Comparison of ENCODE assay signal across 16 cellular contexts in genomic region chr5:127343866-127344265, GRCh38. TPM values are rescaled to one million over a fixed set of nuclear protein-coding genes. Genes with fewer than 3 reads are reported as not detected.
DNase-seq lines count a peak whose midpoint lies in the region; ATAC-seq and TF ChIP-seq lines count a peak whose summit lies in the region.
"Had no signal": no experiment of that assay in that cellular context is flagged by ENCODE, and none has a peak within 500 bp of the region (broad histone marks: within the 10 kb centered on the region; RNA-seq: fewer than 3 reads in every experiment).

No MANE protein-coding gene starts in this region.

- WGBS in prostate gland = 54% methylated on average over 1 of the region's 1 CpG

- no peaks in the 10 kb centered on the region for H3K9me2 ChIP-seq in GM23338 (ENCODE audit: insufficient read depth)

- H3F3A ChIP-seq in GM23338 (replicated peaks; ENCODE audit: low read depth) = no peaks in the 10 kb centered on the region

- no peak for TF ChIP-seq POLR2A in prostate gland (IDR thresholded peaks at IDR 0.05)

- TF ChIP-seq CTCF in GM23338 (conservative IDR thresholded peaks at IDR 0.05; ENCODE audit: low read depth in 2 of 2) (no peak), dorsolateral prefrontal cortex (IDR thresholded peaks at IDR 0.05 in 54 of 56, conservative IDR thresholded peaks at IDR 0.05 in 2 of 56; ENCODE audit: low read depth in 1 of 56, partially characterized antibody in 56 of 56) (no peak), prostate gland (IDR thresholded peaks at IDR 0.05) (no peak)

- no peak overlapping the region for H3K4me3 Mint-ChIP-seq in GM23338
- no peak overlapping the region for H3K4me3 Mint-ChIP-seq in activated naive CD8-positive, alpha-beta T cell treated with anti-CD3 and anti-CD28 coated beads, Interleukin-2, amount 50 U/mL, for 24 hours
- H3K4me3 Mint-ChIP-seq in stimulated activated naive CD8-positive, alpha-beta T cell treated with anti-CD3 and anti-CD28 coated beads, Interleukin-15, amount 100 ng/mL, for 72 hours = no peak overlapping the region
- H3K4me3 Mint-ChIP-seq: CD4-positive, CD25-positive, alpha-beta regulatory T cell; CD8-positive, alpha-beta memory T cell had no signal

- peaks cover 2% of the 10 kb centered on the region for H3K27me3 Mint-ChIP-seq in GM23338 (ENCODE audit: insufficient read depth, low read depth, poor library complexity)
- peaks cover 6% of the 10 kb centered on the region for H3K27me3 Mint-ChIP-seq in activated naive CD8-positive, alpha-beta T cell treated with anti-CD3 and anti-CD28 coated beads, Interleukin-2, amount 50 U/mL, for 24 hours
- peaks cover 15% of the 10 kb centered on the region for H3K27me3 Mint-ChIP-seq in stimulated activated naive CD8-positive, alpha-beta T cell treated with anti-CD3 and anti-CD28 coated beads, Interleukin-15, amount 100 ng/mL, for 72 hours

- no peak for DNase-seq in GM23338 (ENCODE audit: low spot score)
- peak; percentile 37 for DNase-seq in MV-4-11 (lab: John Stamatoyannopoulos, UW)
- no peak for DNase-seq in dorsolateral prefrontal cortex
- no peak for DNase-seq in activated naive CD8-positive, alpha-beta T cell treated with anti-CD3 and anti-CD28 coated beads, Interleukin-2, amount 50 U/mL, for 24 hours
- no peak for DNase-seq in stimulated activated naive CD8-positive, alpha-beta T cell treated with anti-CD3 and anti-CD28 coated beads, Interleukin-15, amount 100 ng/mL, for 72 hours
- no peak for DNase-seq in prostate gland (ENCODE audit: low spot score)
- DNase-seq: ACHN; BE2C; C1 segment of cervical spinal cord; Caco-2; CD4-positive, CD25-positive, alpha-beta regulatory T cell; CD8-positive, alpha-beta memory T cell; GM23248; HCEC 1CT; IMR-90 had no signal

- H3K36me3 Mint-ChIP-seq in GM23338 (ENCODE audit: low read depth) = peaks cover 55% of the 10 kb centered on the region
- no peaks in the 10 kb centered on the region for H3K36me3 Mint-ChIP-seq in activated naive CD8-positive, alpha-beta T cell treated with anti-CD3 and anti-CD28 coated beads, Interleukin-2, amount 50 U/mL, for 24 hours (ENCODE audit: low read depth)
- H3K36me3 Mint-ChIP-seq: CD4-positive, CD25-positive, alpha-beta regulatory T cell; CD8-positive, alpha-beta memory T cell had no signal

- H4K20me1 ChIP-seq in GM23338 (replicated peaks; ENCODE audit: insufficient read depth) = no peaks in the 10 kb centered on the region

- H3K27ac ChIP-seq in GM23338 (ENCODE audit: low read depth) = no peak overlapping the region
- H3K27ac ChIP-seq in dorsolateral prefrontal cortex = peak overlapping the region in 31 of 59 donors; percentile 2 to 73 (median 48)
- no peak overlapping the region for H3K27ac ChIP-seq in prostate gland
- H3K27ac ChIP-seq: GM23248, HL-60 had no signal

- H3K27me3 ChIP-seq in GM23338 (ENCODE audit: insufficient read depth) = no peaks in the 10 kb centered on the region
- H3K27me3 ChIP-seq in dorsolateral prefrontal cortex = no peaks in the 10 kb centered on the region
- H3K27me3 ChIP-seq in prostate gland (replicated peaks; ENCODE audit: insufficient read depth) = no peaks in the 10 kb centered on the region

- H3K36me3 ChIP-seq in GM23338 (ENCODE audit: insufficient read depth) (peaks cover 4% of the 10 kb centered on the region; the same call in 1 of the 2 replicates), prostate gland (no peaks in the 10 kb centered on the region)
- H3K36me3 ChIP-seq: BE2C had no signal

- H3K9me3 Mint-ChIP-seq in GM23338 = no peaks in the 10 kb centered on the region; the same call in 2 of the 3 replicates
- no peaks in the 10 kb centered on the region for H3K9me3 Mint-ChIP-seq in activated naive CD8-positive, alpha-beta T cell treated with anti-CD3 and anti-CD28 coated beads, Interleukin-2, amount 50 U/mL, for 24 hours
- H3K9me3 Mint-ChIP-seq in stimulated activated naive CD8-positive, alpha-beta T cell treated with anti-CD3 and anti-CD28 coated beads, Interleukin-15, amount 100 ng/mL, for 72 hours = no peaks in the 10 kb centered on the region
- H3K9me3 Mint-ChIP-seq: CD8-positive, alpha-beta memory T cell had no signal

- H3K4me1 Mint-ChIP-seq in GM23338 = peaks cover 38% of the 10 kb centered on the region
- no peaks in the 10 kb centered on the region for H3K4me1 Mint-ChIP-seq in activated naive CD8-positive, alpha-beta T cell treated with anti-CD3 and anti-CD28 coated beads, Interleukin-2, amount 50 U/mL, for 24 hours
- H3K4me1 Mint-ChIP-seq in stimulated activated naive CD8-positive, alpha-beta T cell treated with anti-CD3 and anti-CD28 coated beads, Interleukin-15, amount 100 ng/mL, for 72 hours = no peaks in the 10 kb centered on the region
- H3K4me1 Mint-ChIP-seq: CD4-positive, CD25-positive, alpha-beta regulatory T cell; CD8-positive, alpha-beta memory T cell had no signal

- H3K4me3 ChIP-seq in GM23338 (no peak overlapping the region), dorsolateral prefrontal cortex (no peak overlapping the region), prostate gland (no peak overlapping the region)
- H3K4me3 ChIP-seq: GM23248 had no signal

- intact Hi-C loops in dorsolateral prefrontal cortex (cut with DNase I) = no loop called here
- intact Hi-C loops in prostate gland (cut with DNase I) = no loop called here

- H3K4me2 ChIP-seq in GM23338 = no peak overlapping the region

- no peaks in the 10 kb centered on the region for H3K79me2 ChIP-seq in GM23338 (replicated peaks; ENCODE audit: insufficient read depth)

- H3K4me1 ChIP-seq in GM23338 (ENCODE audit: insufficient read depth) = peaks cover 24% of the 10 kb centered on the region
- H3K4me1 ChIP-seq in prostate gland (replicated peaks) = no peaks in the 10 kb centered on the region
- H3K4me1 ChIP-seq: BE2C, Caco-2 had no signal

- no peak for ATAC-seq in GM23338
- no peak for ATAC-seq in activated naive CD8-positive, alpha-beta T cell treated with anti-CD3 and anti-CD28 coated beads, Interleukin-2, amount 50 U/mL, for 24 hours
- no peak for ATAC-seq in stimulated activated naive CD8-positive, alpha-beta T cell treated with anti-CD3 and anti-CD28 coated beads, Interleukin-15, amount 100 ng/mL, for 72 hours

- H2AFZ ChIP-seq in GM23338 = no peak overlapping the region
- H2AFZ ChIP-seq: GM23248 had no signal

- peak overlapping the region; percentile 36; the same call in 1 of the 2 replicates for H3K27ac Mint-ChIP-seq in GM23338
- H3K27ac Mint-ChIP-seq in activated naive CD8-positive, alpha-beta T cell treated with anti-CD3 and anti-CD28 coated beads, Interleukin-2, amount 50 U/mL, for 24 hours = no peak overlapping the region
- no peak overlapping the region for H3K27ac Mint-ChIP-seq in stimulated activated naive CD8-positive, alpha-beta T cell treated with anti-CD3 and anti-CD28 coated beads, Interleukin-15, amount 100 ng/mL, for 72 hours
- H3K27ac Mint-ChIP-seq: CD4-positive, CD25-positive, alpha-beta regulatory T cell; CD8-positive, alpha-beta memory T cell had no signal

- no peaks in the 10 kb centered on the region for H3K9me3 ChIP-seq in prostate gland
- H3K9me3 ChIP-seq: BE2C, Caco-2 had no signal

TF ChIP-seq in GM23338, 12 proteins besides CTCF, POLR2A, EP300 and RAD21 (continues in another document):
- TF ChIP-seq EZH2 (IDR thresholded peaks at IDR 0.05; ENCODE audit: low read depth, unreplicated experiment) (no peak), CREB1 (CRISPR knock-in tag; IDR thresholded peaks at IDR 0.05; ENCODE audit: low read depth) (no peak), ZNF331 (CRISPR knock-in tag; IDR thresholded peaks at IDR 0.05; ENCODE audit: low read depth) (no peak), EZH2phosphoT487 (IDR thresholded peaks at IDR 0.05; ENCODE audit: unreplicated experiment) (no peak), POLR2AphosphoS5 (IDR thresholded peaks at IDR 0.05; ENCODE audit: low read depth) (no peak), NANOG (IDR thresholded peaks at IDR 0.05; ENCODE audit: borderline replicate concordance) (no peak)

RNA-seq across cellular contexts. Expression of gene MEGF10, which starts 53.3 kb away (rescaled TPM):
- 28.3 and 45.1 TPM in 2 replicates for total RNA-seq in GM23338 (2014; rRNA removed; shearing (Covaris generic))
- 3.7 and 4.5 TPM in 2 replicates for polyA plus RNA-seq in GM23338 (2016; fragmentation: Nextera tagmentation; extraction: Ambion mirVana)
- total RNA-seq in dorsolateral prefrontal cortex (100 to 1,000 TPM in 16 of 120 experiments, 10 to 100 TPM in 104; 22.4 to 157 (median 67.0) TPM), prostate gland (1 to 10 TPM in 1 of 2 donors, under 1 TPM in 1; 0.77 to 7.9 TPM)
- total RNA-seq: Caco-2; CD4-positive, CD25-positive, alpha-beta regulatory T cell; CD8-positive, alpha-beta memory T cell; GM23248; IMR-90 had no signal
- polyA plus RNA-seq: CD8-positive, alpha-beta memory T cell; GM23248; IMR-90 had no signal

Comparison
In these comparisons a context has a peak if more than half of its experiments do, and no peak if none do; other contexts are left out.
1. H3K27ac ChIP-seq: peak in dorsolateral prefrontal cortex (31 of 59); none in GM23338 (single experiment) and prostate gland (0 of 2).